Comparison of ENCODE assay signal across 15 cellular contexts in the genomic region with DNA sequence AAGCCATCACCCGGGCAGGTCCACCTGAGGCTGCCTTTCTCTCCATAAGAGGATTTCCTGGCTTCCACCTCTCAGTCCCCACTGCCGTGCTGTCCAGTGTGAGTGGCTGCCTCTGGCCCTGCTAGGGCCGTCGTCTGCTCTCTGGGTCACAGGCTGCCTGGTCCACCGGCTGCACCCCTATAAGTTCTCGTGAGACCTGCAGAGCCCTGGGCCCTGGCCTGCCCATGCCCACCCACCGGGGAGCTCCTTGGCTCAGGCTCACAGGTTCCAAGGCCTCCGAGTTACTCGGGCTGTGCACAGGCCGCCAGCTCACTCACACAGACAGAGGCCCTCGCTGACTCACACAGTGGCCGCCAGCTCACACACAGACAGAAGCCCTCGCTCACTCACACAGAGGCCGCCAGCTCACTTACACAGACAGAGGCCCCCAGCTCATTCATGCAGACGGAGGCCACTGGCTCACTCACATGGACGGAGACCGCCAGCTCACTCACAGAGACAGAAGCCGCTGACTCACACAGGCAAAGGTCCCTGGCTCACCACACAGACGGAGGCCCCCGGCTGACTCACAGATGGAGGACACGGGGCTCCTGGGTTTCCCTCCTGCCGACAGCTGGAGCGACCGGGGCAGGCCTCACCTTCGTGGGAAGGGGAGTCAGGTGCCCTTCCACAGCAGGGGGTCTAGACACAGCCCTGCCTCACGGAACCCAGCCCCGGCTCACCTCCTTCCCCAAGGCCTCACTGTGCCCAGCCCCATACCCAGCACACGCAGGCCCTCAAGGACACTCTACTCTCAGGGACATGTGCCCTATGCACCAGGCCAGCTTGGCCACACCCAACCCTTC.
A peak's percentile ranks its signal among the peaks of the same experiment; 100 is the strongest.
DNase-seq lines count a peak whose midpoint lies in the region; ATAC-seq and TF ChIP-seq lines count a peak whose summit lies in the region.
"Had no signal": no experiment of that assay in that cellular context is flagged by ENCODE, and none has a peak within 500 bp of the region (broad histone marks: within the 10 kb centered on the region; RNA-seq: fewer than 3 reads in every experiment).

No MANE protein-coding gene starts in this region.

- DNase-seq in Caki2 (ENCODE audit: low read depth) = peak; percentile 89
- DNase-seq in NB4 (ENCODE audit: low read depth) = peak; percentile 19
- DNase-seq in brain microvascular endothelial cell = peak; percentile 54
- peak; percentile 63 for DNase-seq in non-pigmented ciliary epithelial cell (ENCODE audit: low read depth)
- DNase-seq in effector memory CD8-positive, alpha-beta T cell = no peak
- no peak for DNase-seq in NCI-H128 (lab: John Stamatoyannopoulos, UW; ENCODE audit: unreplicated experiment)
- no peak for DNase-seq in NCI-H345 treated with DMSO at 0.1 percent for 48 hours (lab: John Stamatoyannopoulos, UW; ENCODE audit: unreplicated experiment)
- no peak for DNase-seq in effector CD8-positive, alpha-beta T cell (lab: John Stamatoyannopoulos, UW)
- DNase-seq: activated CD8-positive, alpha-beta memory T cell treated with anti-CD3 and anti-CD28 coated beads, Interleukin-2, amount 50 U/mL, for 4 hours; esophagus squamous epithelium; NCI-H1105; NCI-H82; T-helper 2 cell; testis had no signal

- H3K36me3 ChIP-seq in brain microvascular endothelial cell (replicated peaks) = no peaks in the 10 kb centered on the region
- H3K36me3 ChIP-seq: ascending aorta, esophagus squamous epithelium had no signal

- in situ Hi-C loops in Caki2 (cut with HindIII; ENCODE audit: low pct_unique_long_range_greater_than_20kb, low sequenced_read_pairs) = no loop called here
- in situ Hi-C loops in brain microvascular endothelial cell (cut with HindIII; ENCODE audit: low pct_ligation_motif_present, low sequenced_read_pairs) = no loop called here

- no peaks in the 10 kb centered on the region for H3K4me1 Mint-ChIP-seq in effector memory CD8-positive, alpha-beta T cell (ENCODE audit: low read depth in 2 of 2)

- TF ChIP-seq POLR2A in NB4 (IDR thresholded peaks at IDR 0.05; ENCODE audit: extremely low read depth, insufficient read length) = no peak

- H3K27ac Mint-ChIP-seq in effector memory CD8-positive, alpha-beta T cell = no peak overlapping the region

- H3K9me3 Mint-ChIP-seq in effector memory CD8-positive, alpha-beta T cell = peaks cover 0 to 8% of the 10 kb centered on the region in 2 donors

- H3K27ac ChIP-seq in brain microvascular endothelial cell = no peak overlapping the region
- H3K27ac ChIP-seq: ascending aorta, esophagus squamous epithelium, testis had no signal

- no peak overlapping the region for H3K4me3 Mint-ChIP-seq in effector memory CD8-positive, alpha-beta T cell

- peaks cover 0 to 19% of the 10 kb centered on the region in 2 donors for H3K27me3 Mint-ChIP-seq in effector memory CD8-positive, alpha-beta T cell

- no peaks in the 10 kb centered on the region for H3K27me3 ChIP-seq in brain microvascular endothelial cell (replicated peaks)
- H3K27me3 ChIP-seq: ascending aorta, esophagus squamous epithelium, testis had no signal

- H3K36me3 Mint-ChIP-seq in effector memory CD8-positive, alpha-beta T cell (ENCODE audit: insufficient read depth) = no peaks in the 10 kb centered on the region

- H3K4me3 ChIP-seq in NB4 (ENCODE audit: low read depth, low read length) (no peak overlapping the region), brain microvascular endothelial cell (ENCODE audit: low read depth, low read length) (no peak overlapping the region)
- H3K4me3 ChIP-seq: ascending aorta, esophagus squamous epithelium, testis had no signal

- no peak for ATAC-seq in effector memory CD8-positive, alpha-beta T cell (replicated peaks)

- TF ChIP-seq CTCF in NB4 (IDR thresholded peaks at IDR 0.05; ENCODE audit: low read depth, low read length) (no peak), brain microvascular endothelial cell (IDR thresholded peaks at IDR 0.05; ENCODE audit: low read depth, low read length, missing control alignments) (no peak)

Comparison
In these comparisons a context has a peak if more than half of its experiments do, and no peak if none do; other contexts are left out.
1. DNase-seq: peak in Caki2 (single experiment), NB4 (single experiment), brain microvascular endothelial cell (single experiment) and non-pigmented ciliary epithelial cell (single experiment); none in effector memory CD8-positive, alpha-beta T cell (0 of 3), NCI-H128 (single experiment), NCI-H345 treated with DMSO at 0.1 percent for 48 hours (single experiment) and effector CD8-positive, alpha-beta T cell (single experiment).